Comparison of ENCODE assay signal across 22 cellular contexts in the genomic region with DNA sequence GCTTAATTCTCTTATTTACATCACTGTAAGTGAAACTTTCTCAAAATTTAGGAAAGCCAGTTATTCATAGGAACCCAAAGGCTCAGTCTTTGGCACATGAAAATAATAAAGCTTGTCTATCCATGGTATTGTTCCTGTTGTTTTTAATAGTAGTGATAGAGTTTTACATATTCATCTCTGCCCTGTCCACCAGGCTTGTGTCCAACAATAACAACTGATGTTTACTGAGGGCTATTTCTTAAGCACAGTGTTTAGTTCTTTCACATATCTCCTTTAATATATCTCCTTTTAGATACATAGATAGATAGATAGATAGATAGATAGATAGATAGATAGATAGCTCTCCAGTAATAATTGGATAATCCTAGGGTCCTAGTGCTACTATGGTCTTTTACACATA. TPM values are rescaled to one million over a fixed set of nuclear protein-coding genes. Genes with fewer than 3 reads are reported as not detected.
"Had no signal": no experiment of that assay in that cellular context is flagged by ENCODE, and none has a peak within 500 bp of the region (broad histone marks: within the 10 kb centered on the region; RNA-seq: fewer than 3 reads in every experiment).

No MANE protein-coding gene starts in this region.

- DNase-seq: activated B cell treated with CpG ODN at 0.5 μM for 24 hours; activated CD4-positive, alpha-beta memory T cell treated with anti-CD3 and anti-CD28 coated beads, Interleukin-2, amount 10 ng/mL, durations not matched to agents 7 days and 5 days; activated CD4-positive, alpha-beta T cell treated with anti-CD3 and anti-CD28 coated beads, Interleukin-2, amount 50 U/mL, for 1 hour; activated naive CD4-positive, alpha-beta T cell treated with anti-CD3 and anti-CD28 coated beads, Interleukin-2, amount 50 U/mL, for 16 hours; activated naive CD8-positive, alpha-beta T cell treated with anti-CD3 and anti-CD28 coated beads, Interleukin-2, amount 10 ng/mL, durations not matched to agents 7 days and 5 days; activated T-cell treated with anti-CD3 and anti-CD28 coated beads for 4 hours; activated T-cell treated with anti-CD3 and anti-CD28 coated beads, Interleukin-2, amount 50 U/mL, for 48 hours; aorta; KG1; NCI-H1092 treated with DMSO at 0.1 percent for 48 hours; NCI-H1436; NCI-H1694 treated with DMSO at 0.1 percent for 48 hours; NCI-H2029 treated with DMSO at 0.1 percent for 48 hours; NCI-H510A treated with DMSO at 0.1 percent for 48 hours; NCI-H69; SHP77; T-cell; T-helper 2 cell; T1000 had no signal

- ATAC-seq: activated T-helper 17 cell treated with anti-CD3 and anti-CD28 coated beads, Interleukin-2, amount 50 U/mL, for 72 hours; T-cell had no signal

- H3K36me3 ChIP-seq: cardiac muscle cell had no signal

- H3K27ac ChIP-seq: cardiac muscle cell, SJSA1 had no signal

- H3K27me3 ChIP-seq: SJSA1 had no signal

- H3K4me3 ChIP-seq: cardiac muscle cell, SJSA1 had no signal

RNA-seq across cellular contexts. Expression of a gene that starts 34.2 kb away (rescaled TPM):
- polyA plus RNA-seq: cardiac muscle cell had no signal

RNA-seq across cellular contexts. Expression of a gene that starts 43.3 kb away (rescaled TPM):
- polyA plus RNA-seq: aorta had no signal
